In genomic region chr9:136977223-136978072, GRCh38 we compare ENCODE assay signal across 9 cellular contexts. TPM values are rescaled to one million over a fixed set of nuclear protein-coding genes. Genes with fewer than 3 reads are reported as not detected.
DNase-seq lines count a peak whose midpoint lies in the region; ATAC-seq, FAIRE-seq and TF ChIP-seq lines count a peak whose summit lies in the region.
"Had no signal": no experiment of that assay in that cellular context is flagged by ENCODE, and none has a peak within 500 bp of the region (broad histone marks: within the 10 kb centered on the region; RNA-seq: fewer than 3 reads in every experiment).

Gene PTGDS, plus strand, starts transcription at chr9:136977504. Its CDS starts 75 bp downstream, at chr9:136977579.

- TF ChIP-seq POLR2A in suprapubic skin (IDR thresholded peaks at IDR 0.05) (no peak), GM12892 (IDR thresholded peaks at IDR 0.05; ENCODE audit: low read depth, low read length) (no peak)

- TF ChIP-seq CTCF in suprapubic skin (IDR thresholded peaks at IDR 0.05) = no peak

- H3K4me1 Mint-ChIP-seq in effector memory CD8-positive, alpha-beta T cell (ENCODE audit: low read depth in 2 of 2) = peaks cover 6 to 22% of the 10 kb centered on the region in 2 donors
- H3K4me1 Mint-ChIP-seq in memory B cell = no peaks in the 10 kb centered on the region

- H3K27ac Mint-ChIP-seq in effector memory CD8-positive, alpha-beta T cell = peak within 1 kb of the TSS; percentile 62 to 87
- H3K27ac Mint-ChIP-seq in memory B cell = no peak within 1 kb of the TSS

- FAIRE-seq in GM12892 (lab: Jason Lieb, UNC) = no peak

- peaks cover 39% of the 10 kb centered on the region for H3K4me1 ChIP-seq in suprapubic skin

- no peaks in the 10 kb centered on the region for H3K9me3 Mint-ChIP-seq in effector memory CD8-positive, alpha-beta T cell
- no peaks in the 10 kb centered on the region for H3K9me3 Mint-ChIP-seq in memory B cell

- 78% methylated on average over 9 of the region's 44 CpGs for WGBS in suprapubic skin

- H3K4me3 Mint-ChIP-seq in effector memory CD8-positive, alpha-beta T cell = peak within 1 kb of the TSS; percentile 63 to 83
- H3K4me3 Mint-ChIP-seq in memory B cell = peak within 1 kb of the TSS; percentile 9

- H3K36me3 Mint-ChIP-seq in effector memory CD8-positive, alpha-beta T cell (ENCODE audit: insufficient read depth) = no peaks in the 10 kb centered on the region
- H3K36me3 Mint-ChIP-seq in memory B cell = no peaks in the 10 kb centered on the region

- TF ChIP-seq EP300 in suprapubic skin (IDR thresholded peaks at IDR 0.05) = no peak

- no peaks in the 10 kb centered on the region for H3K36me3 ChIP-seq in MG63
- H3K36me3 ChIP-seq in suprapubic skin = no peaks in the 10 kb centered on the region

- ATAC-seq in effector memory CD8-positive, alpha-beta T cell (replicated peaks) = peak; percentile 1
- ATAC-seq in memory B cell (ENCODE audit: low read depth) = no peak
- no peak for ATAC-seq in HG02870 (IDR thresholded peaks at IDR 0.05; ENCODE audit: unreplicated experiment)
- no peak for ATAC-seq in GM18519 (IDR thresholded peaks at IDR 0.05; ENCODE audit: low FRiP score, unreplicated experiment)

- no peaks in the 10 kb centered on the region for H3K27me3 ChIP-seq in MG63
- peaks cover 3% of the 10 kb centered on the region for H3K27me3 ChIP-seq in suprapubic skin

- H3K27me3 Mint-ChIP-seq in effector memory CD8-positive, alpha-beta T cell = no peaks in the 10 kb centered on the region
- peaks cover 12% of the 10 kb centered on the region for H3K27me3 Mint-ChIP-seq in memory B cell

- 0 out of 2 replicates have a peak within 1 kb of the TSS, but pooled peaks have one; percentile 21 for H3K4me3 ChIP-seq in MG63
- H3K4me3 ChIP-seq in suprapubic skin = peak within 1 kb of the TSS; percentile 56

- H3K9me3 ChIP-seq in MG63 (no peaks in the 10 kb centered on the region), suprapubic skin (no peaks in the 10 kb centered on the region)

- H3K27ac ChIP-seq in suprapubic skin = no peak within 1 kb of the TSS

- no peak for DNase-seq in MG63
- DNase-seq in effector memory CD8-positive, alpha-beta T cell = no peak
- no peak for DNase-seq in memory B cell (ENCODE audit: low spot score in 2 of 2)
- no peak for DNase-seq in suprapubic skin (ENCODE audit: low spot score in 2 of 2)
- no peak for DNase-seq in GM12892 (ENCODE audit: insufficient read length)
- no peak for DNase-seq in cortex of kidney (lab: John Stamatoyannopoulos, UW)

RNA-seq across cellular contexts. Expression of gene PTGDS, which starts in this region (rescaled TPM):
- total RNA-seq in MG63 (2014; rRNA removed; shearing (Covaris generic); ENCODE audit: low replicate concordance) = not detected in 2 replicates
- total RNA-seq in suprapubic skin = 10 to 100 TPM in 3 of 4 donors, 1 to 10 TPM in 1; 4.3 to 31.7 (median 25.7) TPM
- polyA plus RNA-seq in GM12892 (2012; ENCODE audit: missing spikeins) = not detected
- total RNA-seq: OCI-LY7 had no signal
